In genomic region chr12:14979468-14979867, GRCh38 we compare ENCODE assay signal across 23 cellular contexts. TPM values are rescaled to one million over a fixed set of nuclear protein-coding genes. Genes with fewer than 3 reads are reported as not detected.
"Had no signal": no experiment of that assay in that cellular context is flagged by ENCODE, and none has a peak within 500 bp of the region (broad histone marks: within the 10 kb centered on the region; RNA-seq: fewer than 3 reads in every experiment).

No MANE protein-coding gene starts in this region.

- H3K9me3 Mint-ChIP-seq: activated naive CD4-positive, alpha-beta T cell treated with anti-CD3 and anti-CD28 coated beads, Interleukin-2, amount 50 U/mL, for 24 hours; activated T-cell treated with anti-CD3 and anti-CD28 coated beads, Interleukin-2, amount 50 U/mL, for 24 hours; nephron progenitor cell had no signal

- H3K4me3 ChIP-seq: body of pancreas, colonic mucosa, left ventricle myocardium inferior, prostate gland, skin epidermis, tibial artery, uterus had no signal

- H3K27ac ChIP-seq: body of pancreas, colonic mucosa, left ventricle myocardium inferior, prostate gland, skin epidermis, tibial artery, uterus had no signal

- DNase-seq: activated effector memory CD4-positive, alpha-beta T cell treated with Interleukin-2 at 50 U/mL for 16 hours; activated T-cell treated with anti-CD3 and anti-CD28 coated beads, Interleukin-2, amount 50 U/mL, for 24 hours; amniotic stem cell; body of pancreas; central memory CD4-positive, alpha-beta T cell; colonic mucosa; left ventricle myocardium inferior; nephron progenitor cell; right cardiac atrium; stimulated activated CD4-positive, alpha-beta T cell treated with anti-CD3 and anti-CD28 coated beads, Interleukin-15, amount 100 ng/mL, for 24 hours; stimulated activated CD4-positive, alpha-beta T cell treated with anti-CD3 and anti-CD28 coated beads, Interleukin-4, amount 100 ng/mL, for 24 hours; stimulated activated naive CD4-positive, alpha-beta T cell; tibial artery; uterus had no signal

- H3K27me3 ChIP-seq: body of pancreas, colonic mucosa, tibial artery, uterus had no signal

- H3K4me1 ChIP-seq: body of pancreas, colonic mucosa, left ventricle myocardium inferior, prostate gland, tibial artery, uterus had no signal

- H3K27me3 Mint-ChIP-seq: activated naive CD4-positive, alpha-beta T cell treated with anti-CD3 and anti-CD28 coated beads, Interleukin-2, amount 50 U/mL, for 24 hours; activated T-cell treated with anti-CD3 and anti-CD28 coated beads, Interleukin-2, amount 50 U/mL, for 24 hours had no signal

- H3K36me3 ChIP-seq: colonic mucosa, left ventricle myocardium inferior, prostate gland, tibial artery, uterus had no signal

- H3K9me3 ChIP-seq: body of pancreas, colonic mucosa, left ventricle myocardium inferior, prostate gland, tibial artery, uterus had no signal

- FAIRE-seq: keratinocyte had no signal

- H3K4me3 Mint-ChIP-seq: activated T-cell treated with anti-CD3 and anti-CD28 coated beads, Interleukin-2, amount 50 U/mL, for 24 hours; nephron progenitor cell had no signal

- ATAC-seq: body of pancreas, esophagus mucosa, right cardiac atrium had no signal

- H3K27ac Mint-ChIP-seq: activated naive CD4-positive, alpha-beta T cell treated with anti-CD3 and anti-CD28 coated beads, Interleukin-2, amount 50 U/mL, for 24 hours; activated T-cell treated with anti-CD3 and anti-CD28 coated beads, Interleukin-2, amount 50 U/mL, for 24 hours; nephron progenitor cell had no signal

RNA-seq across cellular contexts. Expression of gene PDE6H, which starts 6.6 kb away (rescaled TPM):
- total RNA-seq: body of pancreas; colonic mucosa; esophagus mucosa; left ventricle myocardium inferior; mucosa of gallbladder; omental fat pad; prostate gland; right cardiac atrium; subcutaneous adipose tissue; T-helper 2 cell treated with Interferon-gamma antibody and Interleukin-4, amounts not matched to agents 100 ng/mL and 5 ng/mL, for 36 hours; uterus had no signal
- polyA plus RNA-seq: keratinocyte, right cardiac atrium had no signal
